In genomic region chr5:134114886-134115805, GRCh38 we compare ENCODE assay signal across 8 cellular contexts. TPM values are rescaled to one million over a fixed set of nuclear protein-coding genes. Genes with fewer than 3 reads are reported as not detected.
DNase-seq lines count a peak whose midpoint lies in the region; ATAC-seq and TF ChIP-seq lines count a peak whose summit lies in the region.

No MANE protein-coding gene starts in this region.

- H3K9ac ChIP-seq in ES-I3 (ENCODE audit: low read depth, low read length) (peak overlapping the region; percentile 75), colonic mucosa (ENCODE audit: low read depth in 2 of 2, low read length in 2 of 2) (peak overlapping the region in 1 of 2 donors; percentile 15)

- H3K4me1 Mint-ChIP-seq in nephron progenitor cell, result peaks cover 53% of the 10 kb centered on the region

- H3K9me3 ChIP-seq in ES-I3 (ENCODE audit: control insufficient read depth, insufficient read depth, low read length), result no peaks in the 10 kb centered on the region
- H3K9me3 ChIP-seq in colonic mucosa, result no peaks in the 10 kb centered on the region
- H3K9me3 ChIP-seq in thyroid gland, result no peaks in the 10 kb centered on the region

- H3K4me1 ChIP-seq in ES-I3 (ENCODE audit: insufficient read depth, low read length), result peaks cover 3% of the 10 kb centered on the region; the same call in 1 of the 2 replicates
- H3K4me1 ChIP-seq in colonic mucosa, result no peaks in the 10 kb centered on the region
- peaks cover 30 to 42% of the 10 kb centered on the region in 2 donors for H3K4me1 ChIP-seq in thyroid gland

- H3K36me3 ChIP-seq in ES-I3 (ENCODE audit: insufficient read depth, low read length), result peaks cover 5% of the 10 kb centered on the region; the same call in 1 of the 2 replicates
- H3K36me3 ChIP-seq in colonic mucosa, result no peaks in the 10 kb centered on the region
- H3K36me3 ChIP-seq in thyroid gland, result no peaks in the 10 kb centered on the region

- WGBS in thyroid gland, 2 donors, result 23 to 25% methylated on average over 4 to 14 of the region's 110 CpGs

- intact Hi-C loops in colonic mucosa (cut with DNase I), result no loop called here
- intact Hi-C loops in thyroid gland (cut with DNase I), result no loop called here

- TF ChIP-seq CTCF in colonic mucosa (IDR thresholded peaks at IDR 0.05), result no peak
- TF ChIP-seq CTCF in nephron progenitor cell (IDR thresholded peaks at IDR 0.05), result no peak
- no peak for TF ChIP-seq CTCF in thyroid gland (IDR thresholded peaks at IDR 0.05)

- H3K9me3 Mint-ChIP-seq in nephron progenitor cell, result no peaks in the 10 kb centered on the region

- peak overlapping the region; percentile 77 for H3K4me3 Mint-ChIP-seq in nephron progenitor cell

- H3K27ac ChIP-seq in colonic mucosa (no peak overlapping the region), thyroid gland (peak overlapping the region in 2 of 3 donors; percentile 18 to 47)

- H3K27me3 Mint-ChIP-seq in nephron progenitor cell (ENCODE audit: low read depth, poor library complexity), result peaks cover 15% of the 10 kb centered on the region

- peaks cover 7% of the 10 kb centered on the region for H3K36me3 Mint-ChIP-seq in nephron progenitor cell (ENCODE audit: low read depth)

- no peak overlapping the region for H3K27ac Mint-ChIP-seq in nephron progenitor cell

- H3K4me3 ChIP-seq in colonic mucosa (peak overlapping the region; percentile 40), thyroid gland (replicated peaks in 1 of 3) (peak overlapping the region in 1 of 3 donors; percentile 47)

- DNase-seq in colonic mucosa (no peak), nephron progenitor cell (peak; percentile 60), thyroid gland (peak; percentile 43 to 51), NCI-H2029 treated with DMSO at 0.1 percent for 48 hours (lab: John Stamatoyannopoulos, UW) (no peak)

- H3K27me3 ChIP-seq in colonic mucosa (peaks cover 12% of the 10 kb centered on the region), thyroid gland (no peaks in the 10 kb centered on the region)

- ATAC-seq in HG02981 (IDR thresholded peaks at IDR 0.05; ENCODE audit: unreplicated experiment) (peak; percentile 5), GM18873 (IDR thresholded peaks at IDR 0.05; ENCODE audit: low FRiP score, unreplicated experiment) (no peak)
- peak; percentile 6 to 11 for ATAC-seq in activated CD4-positive, CD25-positive, alpha-beta regulatory T cell treated with anti-CD3 and anti-CD28 coated beads, Interleukin-2, amount 50 U/mL, for 24 hours

- TF ChIP-seq POLR2A in thyroid gland (IDR thresholded peaks at IDR 0.05), result no peak

RNA-seq across cellular contexts. Expression of gene TCF7, which starts 0.7 kb away (rescaled TPM):
- total RNA-seq in colonic mucosa (1 to 10 TPM; 4.3 to 9.4 TPM), thyroid gland (10 to 100 TPM in 1 of 4 donors, 1 to 10 TPM in 3; 7.4 to 11.8 (median 8.9) TPM)

Comparison
In these comparisons a context has a peak if more than half of its experiments do, and no peak if none do; other contexts are left out.
1. DNase-seq: peak in nephron progenitor cell (single experiment) and thyroid gland (2 of 2); none in colonic mucosa (single experiment) and NCI-H2029 treated with DMSO at 0.1 percent for 48 hours (single experiment).